In the genomic region with DNA sequence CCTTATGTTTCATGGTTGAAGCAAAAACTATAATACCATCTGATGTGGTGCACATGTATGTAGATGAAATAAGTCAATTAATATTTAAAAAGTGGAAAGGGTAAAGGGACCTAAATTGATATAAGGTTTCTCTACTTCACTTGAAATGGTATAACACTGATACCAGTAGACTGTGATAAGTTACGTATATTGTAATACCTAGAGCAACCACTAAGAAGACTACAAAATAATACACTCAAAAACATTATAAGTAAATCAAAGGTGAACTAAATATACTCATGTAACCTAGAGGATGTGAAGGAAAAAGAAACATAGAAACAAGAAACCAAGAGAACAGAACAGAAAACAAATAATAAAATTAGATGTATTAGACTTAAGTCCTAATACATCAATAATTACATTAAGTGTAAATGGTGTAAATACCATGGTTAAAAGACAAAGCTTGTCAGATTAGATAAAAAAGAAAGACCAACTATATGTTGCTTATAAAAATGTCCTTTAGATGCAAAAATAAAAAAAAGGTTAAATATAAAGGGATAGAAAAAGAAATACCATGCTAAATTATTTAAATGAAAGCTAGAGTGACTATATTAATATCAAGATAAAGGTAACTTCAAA, we compare ENCODE assay signal across 23 cellular contexts.
DNase-seq lines count a peak whose midpoint lies in the region; ATAC-seq, FAIRE-seq and TF ChIP-seq lines count a peak whose summit lies in the region.
"Had no signal": no experiment of that assay in that cellular context is flagged by ENCODE, and none has a peak within 500 bp of the region (broad histone marks: within the 10 kb centered on the region; RNA-seq: fewer than 3 reads in every experiment).

No MANE protein-coding gene starts in this region.

- no peak overlapping the region for H2BK20ac ChIP-seq in H9 (ENCODE audit: low read depth, low read length, poor library complexity, severe bottlenecking)

- intact Hi-C loops in PC-9 (cut with micrococcal nuclease; ENCODE audit: unreplicated experiment) (no loop called here), pancreas (cut with DNase I) (no loop called here)

- H3K4me1 ChIP-seq in H9 (ENCODE audit: insufficient read depth, low read length) (no peaks in the 10 kb centered on the region), PC-9 (replicated peaks; ENCODE audit: insufficient read depth) (no peaks in the 10 kb centered on the region), pancreas (no peaks in the 10 kb centered on the region), foreskin keratinocyte (no peaks in the 10 kb centered on the region)
- H3K4me1 ChIP-seq: A549, Peyer's patch had no signal

- CTCF ChIA-PET in PC-9 (lab: Charles Lee), result no interaction called here

- H2AFZ ChIP-seq in H9 (ENCODE audit: low read length) (no peak overlapping the region), PC-9 (no peak overlapping the region)

- H3K14ac ChIP-seq in H9 (ENCODE audit: insufficient read depth, low read length), result no peak overlapping the region

- H2BK12ac ChIP-seq in H9 (ENCODE audit: insufficient read length, low read depth, low read length), result no peak overlapping the region

- ATAC-seq in pancreas, result no peak
- no peak for ATAC-seq in foreskin keratinocyte
- no peak for ATAC-seq in HG02798 (IDR thresholded peaks at IDR 0.05; ENCODE audit: poor library complexity, unreplicated experiment)
- ATAC-seq: A549; CD8-positive, alpha-beta T cell had no signal

- no peak overlapping the region for H3K18ac ChIP-seq in H9 (ENCODE audit: insufficient read length, low read depth, low read length)

- no peak overlapping the region for H3K4me2 ChIP-seq in H9 (ENCODE audit: insufficient read depth, insufficient read length, low read length)
- H3K4me2 ChIP-seq in PC-9, result no peak overlapping the region
- H3K4me2 ChIP-seq: A549 had no signal

- H3K79me2 ChIP-seq in H9 (ENCODE audit: insufficient read depth, low read length) (no peaks in the 10 kb centered on the region), PC-9 (ENCODE audit: low read depth) (no peaks in the 10 kb centered on the region)

- no peaks in the 10 kb centered on the region for H3F3A ChIP-seq in PC-9 (ENCODE audit: insufficient read depth, low read depth)

- H4K20me1 ChIP-seq in H9 (ENCODE audit: control insufficient read depth, insufficient read depth, insufficient read length), result no peaks in the 10 kb centered on the region
- H4K20me1 ChIP-seq in PC-9 (ENCODE audit: insufficient read depth), result no peaks in the 10 kb centered on the region

- FAIRE-seq in pancreas (lab: Jason Lieb, UNC), result peak; percentile 5
- FAIRE-seq: A549, GM19239, H54, HTR-8/SVneo had no signal

- no TSS peak for BruUV-seq in PC-9 (replicated peaks; lab: Mats Ljungman, UMichigan)

- H3K9me3 Mint-ChIP-seq in H9 (peaks cover 2 to 5% of the 10 kb centered on the region in 2 experiments; a peak in 2 of 5 replicates), glutamatergic neuron (ENCODE audit: unreplicated experiment) (no peaks in the 10 kb centered on the region)

- no peak overlapping the region for H3K56ac ChIP-seq in H9 (ENCODE audit: insufficient read length, low read depth, low read length)

- H3K4me3 ChIP-seq in PC-9, result no peak overlapping the region
- no peak overlapping the region for H3K4me3 ChIP-seq in pancreas
- H3K4me3 ChIP-seq: A549, MG63, Peyer's patch had no signal

- H3K36me3 Mint-ChIP-seq in H9 (ENCODE audit: insufficient read depth in 1 of 3, low read depth in 3 of 3) (peaks cover 0 to 9% (median 0%) of the 10 kb centered on the region in 3 experiments; a peak in 1 of 7 replicates), glutamatergic neuron (ENCODE audit: unreplicated experiment) (peaks cover 7% of the 10 kb centered on the region)
- H3K36me3 Mint-ChIP-seq: CD8-positive, alpha-beta T cell had no signal

- H3K36me3 ChIP-seq in PC-9 (ENCODE audit: low read depth) (no peaks in the 10 kb centered on the region), pancreas (no peaks in the 10 kb centered on the region)
- H3K36me3 ChIP-seq: MG63, Peyer's patch had no signal

- no peak overlapping the region for H2BK5ac ChIP-seq in H9 (ENCODE audit: insufficient read length, low read length)

- no CpG with 5 or more reads among the region's 1 CpG for WGBS in H9 (ENCODE audit: extremely low coverage, insufficient read length, low lambda C conversion rate)
- WGBS in pancreas, 2 donors, result 71 to 88% methylated on average over 1 of the region's 1 CpG

- no peak overlapping the region for H4K5ac ChIP-seq in H9 (ENCODE audit: insufficient read length, low read depth, low read length)

- TF ChIP-seq CTCF in H9 (conservative IDR thresholded peaks at IDR 0.05), result peak; percentile 36; the same call in 1 of the 3 replicates
- TF ChIP-seq CTCF in PC-9 (conservative IDR thresholded peaks at IDR 0.05), result peak; percentile 23; the same call in 1 of the 2 replicates
- peak; percentile 7 for TF ChIP-seq CTCF in glutamatergic neuron (IDR thresholded peaks at IDR 0.05; ENCODE audit: partially characterized antibody, unreplicated experiment)
- TF ChIP-seq CTCF in pancreas (IDR thresholded peaks at IDR 0.05), result no peak
- TF ChIP-seq CTCF in foreskin keratinocyte (conservative IDR thresholded peaks at IDR 0.05), result no peak

- no peak overlapping the region for H4K91ac ChIP-seq in H9 (ENCODE audit: insufficient read length, low read depth, low read length)

- H2AK5ac ChIP-seq in H9 (ENCODE audit: insufficient read length, low read length), result no peak overlapping the region

- H3K4ac ChIP-seq in H9 (ENCODE audit: low read depth, low read length), result no peak overlapping the region

- H3K4me1 Mint-ChIP-seq in H9 (peaks cover 12 to 15% of the 10 kb centered on the region in 2 experiments), glutamatergic neuron (ENCODE audit: low read depth, unreplicated experiment) (no peaks in the 10 kb centered on the region)

- H3K23me2 ChIP-seq in H9 (ENCODE audit: insufficient read length, low read depth, low read length, poor library complexity, severe bottlenecking), result no peaks in the 10 kb centered on the region

- POLR2A ChIA-PET in PC-9 (lab: Charles Lee; ENCODE audit: unreplicated experiment), result interaction anchor here (0.7 kb wide), 1 partner anchor 159 kb away, joined by 3 read pairs; no protein-coding TSS in a partner anchor

- no peak overlapping the region for H4K8ac ChIP-seq in H9 (replicated peaks; ENCODE audit: insufficient read length, low read depth, low read length)

- H3K27me3 Mint-ChIP-seq in H9 (ENCODE audit: low read depth) (no peaks in the 10 kb centered on the region), glutamatergic neuron (ENCODE audit: unreplicated experiment) (peaks cover 1% of the 10 kb centered on the region)

- H2BK120ac ChIP-seq in H9 (ENCODE audit: low read depth, low read length, poor library complexity, severe bottlenecking), result no peak overlapping the region

- no peak overlapping the region for H3K9ac ChIP-seq in H9 (ENCODE audit: extremely low read depth, insufficient read length, low read length)

- no peak overlapping the region for H2BK15ac ChIP-seq in H9 (ENCODE audit: low read depth, low read length)

- H3K23ac ChIP-seq in H9 (ENCODE audit: insufficient read length, low read depth, low read length), result no peak overlapping the region

- H3K27ac ChIP-seq in H9 (ENCODE audit: insufficient read length, low read depth, low read length), result no peak overlapping the region
- no peak overlapping the region for H3K27ac ChIP-seq in PC-9
- H3K27ac ChIP-seq in pancreas, result no peak overlapping the region
- H3K27ac ChIP-seq in foreskin keratinocyte, result no peak overlapping the region
- H3K27ac ChIP-seq: A549, Peyer's patch had no signal

- no peaks in the 10 kb centered on the region for H3K9me2 ChIP-seq in PC-9 (ENCODE audit: insufficient read depth)

- H3K4me3 Mint-ChIP-seq in H9 (no peak overlapping the region), glutamatergic neuron (ENCODE audit: unreplicated experiment) (no peak overlapping the region)
- H3K4me3 Mint-ChIP-seq: CD8-positive, alpha-beta T cell had no signal

- H3K27ac Mint-ChIP-seq in H9, result no peak overlapping the region
- H3K27ac Mint-ChIP-seq in glutamatergic neuron (ENCODE audit: unreplicated experiment), result no peak overlapping the region
- H3K27ac Mint-ChIP-seq: CD8-positive, alpha-beta T cell had no signal

- DNase-seq in H9 (no peak), PC-9 (no peak), glutamatergic neuron (no peak), pancreas (no peak), foreskin keratinocyte (no peak), inferior parietal cortex (ENCODE audit: extremely low spot score) (no peak), NCI-H2081 (lab: John Stamatoyannopoulos, UW) (no peak)
- DNase-seq: C1 segment of cervical spinal cord; CD8-positive, alpha-beta T cell; DMS 273 treated with DMSO at 0.1 percent for 48 hours; KBM-7; MG63; NCI-H1105 treated with DMSO at 0.1 percent for 48 hours; NCI-H2029; NCI-H446 treated with DMSO at 0.1 percent for 48 hours; NCI-H526 treated with DMSO at 0.1 percent for 48 hours; Peyer's patch; SHP77 treated with DMSO at 0.1 percent for 48 hours had no signal

- H3K27me3 ChIP-seq in H9 (ENCODE audit: insufficient read depth, low read length) (no peaks in the 10 kb centered on the region), PC-9 (ENCODE audit: insufficient read depth, low read depth) (no peaks in the 10 kb centered on the region), pancreas (no peaks in the 10 kb centered on the region), foreskin keratinocyte (no peaks in the 10 kb centered on the region)
- H3K27me3 ChIP-seq: MG63, Peyer's patch had no signal

- H3K9me3 ChIP-seq in H9 (ENCODE audit: control insufficient read depth, low read depth, low read length) (no peaks in the 10 kb centered on the region), PC-9 (ENCODE audit: insufficient read depth, low read depth) (no peaks in the 10 kb centered on the region; the same call in 1 of the 2 replicates), pancreas (no peaks in the 10 kb centered on the region)
- H3K9me3 ChIP-seq: A549, MG63, Peyer's patch had no signal

- no peaks in the 10 kb centered on the region for H3K79me1 ChIP-seq in H9 (ENCODE audit: insufficient read depth, low read depth, low read length, poor library complexity, severe bottlenecking)

- H3T11ph ChIP-seq in H9 (ENCODE audit: low read length), result no peak overlapping the region

Comparison
In these comparisons a context has a peak if more than half of its experiments do, and no peak if none do; other contexts are left out.
1. CTCF ChIP-seq: peak in H9 (single experiment), PC-9 (single experiment) and glutamatergic neuron (single experiment); none in pancreas (0 of 4) and foreskin keratinocyte (single experiment).